25 cellular contexts compared by ENCODE assay signal in the genomic region with DNA sequence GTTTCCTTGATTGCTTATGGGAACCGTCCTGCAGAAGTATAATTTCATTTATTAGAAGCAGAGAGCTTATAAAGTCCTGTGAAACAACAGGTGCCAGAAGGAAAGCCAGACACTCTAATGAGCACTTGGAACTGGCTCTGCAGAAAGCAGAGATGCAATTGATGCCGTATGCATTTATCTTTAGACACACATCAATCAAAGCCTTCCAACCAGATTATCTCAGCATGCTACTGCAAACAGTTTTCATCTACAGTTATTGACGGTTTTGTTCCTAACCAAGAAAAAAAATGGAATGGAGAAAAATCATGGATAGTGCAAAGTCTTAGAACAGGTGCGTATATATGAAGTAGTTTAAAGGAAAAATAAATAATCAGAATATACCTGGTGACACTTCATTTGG.
"Had no signal": no experiment of that assay in that cellular context is flagged by ENCODE, and none has a peak within 500 bp of the region (broad histone marks: within the 10 kb centered on the region; RNA-seq: fewer than 3 reads in every experiment).

No MANE protein-coding gene starts in this region.

- H3K27ac ChIP-seq: hepatocyte, left ventricle myocardium inferior, neutrophil, psoas muscle, right lobe of liver, tibial artery, upper lobe of left lung, uterus had no signal

- ATAC-seq: left cardiac atrium; psoas muscle; right lobe of liver; stimulated activated effector memory CD8-positive, alpha-beta T cell treated with anti-CD3 and anti-CD28 coated beads, Interleukin-12 subunit alpha, Interleukin-12 subunit beta, amount 100 ng/mL, for 72 hours; stimulated activated naive CD8-positive, alpha-beta T cell treated with anti-CD3 and anti-CD28 coated beads, Interleukin-15, Interleukin-2, amounts not matched to agents 100 U/mL and 50 U/mL, for 24 hours had no signal

- H3K4me3 ChIP-seq: hepatocyte, left ventricle myocardium inferior, lung, psoas muscle, right lobe of liver, tibial artery, upper lobe of left lung, uterus had no signal

- FAIRE-seq: kidney had no signal

- H3K4me1 ChIP-seq: left ventricle myocardium inferior, psoas muscle, right lobe of liver, tibial artery, upper lobe of left lung, uterus had no signal

- H3K9me3 ChIP-seq: neutrophil, psoas muscle, right lobe of liver, upper lobe of left lung, uterus had no signal

- H3K4me2 ChIP-seq: hepatocyte had no signal

- H3K27me3 ChIP-seq: hepatocyte, neutrophil, right lobe of liver, tibial artery, upper lobe of left lung, uterus had no signal

- DNase-seq: dermis blood vessel endothelial cell; effector CD4-positive, alpha-beta T cell; endodermal cell; foreskin melanocyte; head of caudate nucleus; kidney; left cardiac atrium; left ventricle myocardium inferior; mesenchymal stem cell; midbrain; naive B cell; nephron progenitor cell; psoas muscle; retina; right lobe of liver; stimulated activated CD4-positive, alpha-beta T cell treated with anti-CD3 and anti-CD28 coated beads, Interleukin-4, amount 100 ng/mL, for 1 hour; stimulated activated CD8-positive, alpha-beta memory T cell treated with anti-CD3 and anti-CD28 coated beads, Interleukin-4, amount 100 ng/mL, for 48 hours; stimulated activated naive CD8-positive, alpha-beta T cell treated with anti-CD3 and anti-CD28 coated beads, Interleukin-15, Interleukin-2, amounts not matched to agents 100 U/mL and 50 U/mL, for 24 hours; tibial artery; upper lobe of left lung; uterus had no signal
